Comparison of ENCODE assay signal across 16 cellular contexts in genomic region chr7:130393095-130393494, GRCh38. TPM values are rescaled to one million over a fixed set of nuclear protein-coding genes. Genes with fewer than 3 reads are reported as not detected.
A peak's percentile ranks its signal among the peaks of the same experiment; 100 is the strongest.
DNase-seq lines count a peak whose midpoint lies in the region; ATAC-seq, FAIRE-seq and TF ChIP-seq lines count a peak whose summit lies in the region.
"Had no signal": no experiment of that assay in that cellular context is flagged by ENCODE, and none has a peak within 500 bp of the region (broad histone marks: within the 10 kb centered on the region; RNA-seq: fewer than 3 reads in every experiment).

No MANE protein-coding gene starts in this region.

- POLR2A ChIA-PET in CD8-positive, alpha-beta memory T cell (lab: Charles Lee): no interaction called here

- peak; percentile 57 for DNase-seq in LHCN-M2 (ENCODE audit: low read depth)
- peak; percentile 10 for DNase-seq in bronchial epithelial cell (ENCODE audit: low read depth)
- peak; percentile 19 for DNase-seq in kidney glomerular epithelial cell (lab: John Stamatoyannopoulos, UW)
- no peak for DNase-seq in stimulated activated CD4-positive, alpha-beta T cell treated with anti-CD3 and anti-CD28 coated beads, Interleukin-2, amount 100 ng/mL, for 24 hours
- DNase-seq in CD8-positive, alpha-beta memory T cell: no peak
- DNase-seq: activated CD4-positive, alpha-beta T cell treated with anti-CD3 and anti-CD28 coated beads for 48 hours; GOT3; NCI-H524 treated with DMSO at 0.1 percent for 48 hours had no signal

- TF ChIP-seq CTCF in bronchial epithelial cell (IDR thresholded peaks at IDR 0.05; ENCODE audit: insufficient read depth, low read length, severe bottlenecking): no peak

- no peak overlapping the region for H3K27ac Mint-ChIP-seq in CD8-positive, alpha-beta memory T cell

- H3K4me1 ChIP-seq in subcutaneous abdominal adipose tissue (ENCODE audit: control insufficient read depth in 5 of 5, insufficient read depth in 5 of 5, low read length in 5 of 5): peaks cover 0 to 67% (median 53%) of the 10 kb centered on the region in 5 donors
- H3K4me1 ChIP-seq in CD8-positive, alpha-beta memory T cell (ENCODE audit: insufficient read depth, low read length): peaks cover 21% of the 10 kb centered on the region

- CTCF ChIA-PET in CD8-positive, alpha-beta memory T cell (lab: Charles Lee): no interaction called here

- no peaks in the 10 kb centered on the region for H3K27me3 Mint-ChIP-seq in CD8-positive, alpha-beta memory T cell

- H3K4me1 Mint-ChIP-seq in CD8-positive, alpha-beta memory T cell: peaks cover 15 to 21% (median 20%) of the 10 kb centered on the region in 3 donors

- H3K27me3 ChIP-seq in bronchial epithelial cell (ENCODE audit: control insufficient read depth, insufficient read depth, low read length) (no peaks in the 10 kb centered on the region), subcutaneous abdominal adipose tissue (ENCODE audit: control insufficient read depth in 5 of 5, insufficient read depth in 4 of 5, low read length in 5 of 5) (no peaks in the 10 kb centered on the region)
- H3K27me3 ChIP-seq in CD8-positive, alpha-beta memory T cell (ENCODE audit: insufficient read depth, low read length, poor library complexity, severe bottlenecking): no peaks in the 10 kb centered on the region

- H3K36me3 Mint-ChIP-seq in CD8-positive, alpha-beta memory T cell: peaks cover 0 to 4% (median 3%) of the 10 kb centered on the region in 3 donors

- ATAC-seq in HG03135 (IDR thresholded peaks at IDR 0.05; ENCODE audit: unreplicated experiment) (no peak), GM18511 (IDR thresholded peaks at IDR 0.05; ENCODE audit: unreplicated experiment) (no peak)

- H3K9ac ChIP-seq in subcutaneous abdominal adipose tissue (ENCODE audit: low read length in 5 of 5): peak overlapping the region in 2 of 5 donors; percentile 56 to 62
- H3K9ac ChIP-seq: parathyroid adenoma had no signal

- H3K36me3 ChIP-seq in bronchial epithelial cell (ENCODE audit: control insufficient read depth, insufficient read depth, low read length): no peaks in the 10 kb centered on the region
- H3K36me3 ChIP-seq in subcutaneous abdominal adipose tissue (ENCODE audit: control insufficient read depth in 5 of 5, insufficient read depth in 5 of 5, low read length in 5 of 5): no peaks in the 10 kb centered on the region
- H3K36me3 ChIP-seq in CD8-positive, alpha-beta memory T cell (ENCODE audit: insufficient read depth, low read length): no peaks in the 10 kb centered on the region

- no peaks in the 10 kb centered on the region for H3K9me3 ChIP-seq in subcutaneous abdominal adipose tissue (ENCODE audit: control insufficient read depth in 5 of 5, low read length in 5 of 5)
- no peaks in the 10 kb centered on the region for H3K9me3 ChIP-seq in CD8-positive, alpha-beta memory T cell (ENCODE audit: low read length)

- H3K4me3 Mint-ChIP-seq in CD8-positive, alpha-beta memory T cell: no peak overlapping the region

- peak overlapping the region; percentile 98 for H3K27ac ChIP-seq in subcutaneous abdominal adipose tissue (ENCODE audit: low read depth, low read length)
- no peak overlapping the region for H3K27ac ChIP-seq in CD8-positive, alpha-beta memory T cell (ENCODE audit: low read depth, low read length)
- H3K27ac ChIP-seq: parathyroid adenoma had no signal

- peak; percentile 18 for FAIRE-seq in bronchial epithelial cell (lab: Jason Lieb, UNC)
- FAIRE-seq: islet of Langerhans had no signal

- no peak overlapping the region for H3K4me3 ChIP-seq in bronchial epithelial cell (ENCODE audit: low read depth, low read length)
- H3K4me3 ChIP-seq in subcutaneous abdominal adipose tissue (ENCODE audit: low read depth in 1 of 5, low read length in 5 of 5): no peak overlapping the region
- H3K4me3 ChIP-seq in CD8-positive, alpha-beta memory T cell (ENCODE audit: low read length): no peak overlapping the region

- H3K9me3 Mint-ChIP-seq in CD8-positive, alpha-beta memory T cell: no peaks in the 10 kb centered on the region

RNA-seq across cellular contexts. Expression of gene CPA1, which starts 12.8 kb away (rescaled TPM):
- 0.23 TPM in 1 of 2 replicates, not detected in the other for total RNA-seq in LHCN-M2 (2014; rRNA removed)
- polyA plus RNA-seq in LHCN-M2 (2012): 0.28 TPM
- not detected in 2 replicates for total RNA-seq in bronchial epithelial cell
- total RNA-seq in CD8-positive, alpha-beta memory T cell: not detected
- not detected for polyA plus RNA-seq in CD8-positive, alpha-beta memory T cell
- total RNA-seq: Daoy, M059J, ureter had no signal

RNA-seq across cellular contexts. Expression of gene CEP41, which starts 47.7 kb away (rescaled TPM):
- total RNA-seq in LHCN-M2 (2014; rRNA removed) (33.3 and 34.8 TPM in 2 replicates), bronchial epithelial cell (3.1 and 4.2 TPM in 2 replicates)
- 23.8 TPM for polyA plus RNA-seq in LHCN-M2 (2012)
- total RNA-seq in CD8-positive, alpha-beta memory T cell: 10 to 100 TPM; 16.6 to 18.8 TPM
- 23.6 TPM for polyA plus RNA-seq in CD8-positive, alpha-beta memory T cell

RNA-seq across cellular contexts. Expression of gene CPA5, which starts 48.5 kb away (rescaled TPM):
- 0.06 TPM in 1 of 2 replicates, not detected in the other for total RNA-seq in LHCN-M2 (2014; rRNA removed)
- 1.4 TPM for polyA plus RNA-seq in LHCN-M2 (2012)
- total RNA-seq in bronchial epithelial cell: 0.13 TPM in 1 of 2 replicates, not detected in the other
- total RNA-seq in CD8-positive, alpha-beta memory T cell: 1 to 10 TPM; 1.0 to 2.0 TPM
- 30.5 TPM for polyA plus RNA-seq in CD8-positive, alpha-beta memory T cell
- total RNA-seq: M059J had no signal

Comparison
In these comparisons a context has a peak if more than half of its experiments do, and no peak if none do; other contexts are left out.
1. DNase-seq: peak in LHCN-M2 (single experiment), bronchial epithelial cell (single experiment) and kidney glomerular epithelial cell (single experiment); none in stimulated activated CD4-positive, alpha-beta T cell treated with anti-CD3 and anti-CD28 coated beads, Interleukin-2, amount 100 ng/mL, for 24 hours (0 of 2) and CD8-positive, alpha-beta memory T cell (0 of 5).